ENCODE assay signal across 22 cellular contexts in the genomic region with DNA sequence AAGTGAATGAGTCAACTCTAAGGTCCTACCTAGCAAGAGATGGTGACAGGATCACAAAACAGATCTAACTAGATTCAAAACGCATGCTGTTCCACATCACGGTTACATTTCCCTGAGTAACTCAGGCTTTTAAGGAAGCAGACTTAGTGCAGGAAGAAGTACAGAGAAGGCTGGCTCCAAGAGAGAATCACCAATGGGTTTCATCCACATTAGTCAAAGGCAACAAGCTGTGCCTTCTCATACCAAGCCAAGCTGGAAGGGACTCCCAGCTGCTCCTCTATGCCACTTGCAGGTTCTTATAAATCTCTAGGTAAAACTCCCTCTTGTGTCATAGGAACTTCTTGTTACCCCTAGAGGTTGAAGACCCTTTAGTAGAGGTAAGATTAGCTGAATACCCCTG.
"Had no signal": no experiment of that assay in that cellular context is flagged by ENCODE, and none has a peak within 500 bp of the region (broad histone marks: within the 10 kb centered on the region; RNA-seq: fewer than 3 reads in every experiment).

No MANE protein-coding gene starts in this region.

- H3K36me3 ChIP-seq: esophagus muscularis mucosa, gastrocnemius medialis, heart right ventricle, left lung, lower lobe of right lung had no signal

- H3K4me1 ChIP-seq: esophagus muscularis mucosa, gastrocnemius medialis, heart right ventricle, left lung, lower lobe of right lung had no signal

- DNase-seq: dermis blood vessel endothelial cell; effector CD4-positive, alpha-beta T cell; effector memory CD4-positive, alpha-beta T cell; foreskin melanocyte; gastrocnemius medialis; glutamatergic neuron; head of caudate nucleus; heart right ventricle; left cardiac atrium; left lung; left ventricle myocardium superior; lower lobe of right lung; mesenchymal stem cell; mucosa of descending colon; naive B cell had no signal

- H3K9me3 ChIP-seq: esophagus muscularis mucosa, gastrocnemius medialis, heart right ventricle, left lung, lower lobe of right lung, mucosa of descending colon had no signal

- H3K27me3 ChIP-seq: dorsolateral prefrontal cortex, esophagus muscularis mucosa, gastrocnemius medialis, left lung had no signal

- H3K4me3 ChIP-seq: coronary artery, dorsolateral prefrontal cortex, esophagus muscularis mucosa, gastrocnemius medialis, heart right ventricle, left lung, lower lobe of right lung, mucosa of descending colon had no signal

- ATAC-seq: gastrocnemius medialis, heart right ventricle, left cardiac atrium, left lung, left ventricle myocardium superior, lower lobe of right lung, mucosa of descending colon had no signal

- H3K27ac ChIP-seq: coronary artery, esophagus muscularis mucosa, gastrocnemius medialis, heart right ventricle, left lung, lower lobe of right lung had no signal

- FAIRE-seq: colon, endothelial cell of umbilical vein, islet of Langerhans, keratinocyte had no signal
